ENCODE assay signal across 17 cellular contexts in the genomic region with DNA sequence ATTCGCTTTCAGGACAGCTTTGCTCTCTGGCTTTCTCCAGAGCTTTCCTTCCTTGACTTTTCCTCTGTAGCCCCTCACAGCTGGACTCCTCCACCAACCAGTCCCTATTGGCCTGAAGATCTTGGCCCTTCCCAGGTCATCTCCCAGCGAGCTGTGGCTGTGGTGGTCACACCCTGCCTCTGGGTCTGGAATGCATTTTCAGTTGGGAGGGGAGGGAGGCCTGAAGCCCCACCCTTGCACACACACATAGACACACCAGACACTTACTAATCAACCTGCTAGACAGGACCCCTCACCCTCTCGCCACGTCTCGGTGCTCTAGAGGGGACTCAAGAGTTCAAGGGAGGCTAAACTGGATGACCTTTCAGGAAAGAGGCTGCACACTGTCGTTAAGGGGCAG. TPM values are rescaled to one million over a fixed set of nuclear protein-coding genes. Genes with fewer than 3 reads are reported as not detected.
DNase-seq lines count a peak whose midpoint lies in the region; ATAC-seq, FAIRE-seq and TF ChIP-seq lines count a peak whose summit lies in the region.
"Had no signal": no experiment of that assay in that cellular context is flagged by ENCODE, and none has a peak within 500 bp of the region (broad histone marks: within the 10 kb centered on the region; RNA-seq: fewer than 3 reads in every experiment).

No MANE protein-coding gene starts in this region.

- H4K8ac ChIP-seq in mesenchymal stem cell (ENCODE audit: low read length), result no peak overlapping the region

- H3K9me3 ChIP-seq in body of pancreas (no peaks in the 10 kb centered on the region), mesenchymal stem cell (ENCODE audit: control insufficient read depth, low read length) (no peaks in the 10 kb centered on the region), kidney (ENCODE audit: control insufficient read depth in 1 of 2, low read length in 2 of 2) (no peaks in the 10 kb centered on the region)

- no peaks in the 10 kb centered on the region for H3K27me3 ChIP-seq in body of pancreas
- no peaks in the 10 kb centered on the region for H3K27me3 ChIP-seq in mesenchymal stem cell (ENCODE audit: control insufficient read depth in 1 of 2, insufficient read depth in 1 of 2, low read length in 2 of 2)
- H3K27me3 ChIP-seq: foreskin keratinocyte had no signal

- no peak for TF ChIP-seq CTCF in CD14-positive monocyte (IDR thresholded peaks at IDR 0.05)
- no peak for TF ChIP-seq CTCF in body of pancreas (IDR thresholded peaks at IDR 0.05)
- no peak for TF ChIP-seq CTCF in kidney (IDR thresholded peaks at IDR 0.05; ENCODE audit: borderline replicate concordance, extremely low read depth, insufficient read depth)

- 81 to 91% methylated on average over 6 of the region's 6 CpGs for WGBS in body of pancreas, 2 donors
- 67% methylated on average over 6 of the region's 6 CpGs for WGBS in mesenchymal stem cell

- H3K23ac ChIP-seq in mesenchymal stem cell (ENCODE audit: low read length in 2 of 2), result no peak overlapping the region

- peaks cover 0 to 2% (median 0%) of the 10 kb centered on the region in 3 donors for H3K27me3 Mint-ChIP-seq in CD14-positive monocyte (ENCODE audit: low read depth in 3 of 3)
- no peaks in the 10 kb centered on the region for H3K27me3 Mint-ChIP-seq in stimulated activated memory B cell treated with anti-CD40 and anti-IgM and Interleukin-4, amounts not matched to agents 10 μg/mL and 1 μg/mL and 100 μg/mL, for 72 hours

- peaks cover 23% of the 10 kb centered on the region for H3K79me1 ChIP-seq in mesenchymal stem cell (replicated peaks; ENCODE audit: low read length, poor library complexity, severe bottlenecking)

- H3K18ac ChIP-seq in mesenchymal stem cell (ENCODE audit: low read depth in 1 of 2, low read length in 2 of 2), result no peak overlapping the region

- intact Hi-C loops in CD14-positive monocyte (cut with micrococcal nuclease) (no loop called here), body of pancreas (cut with DNase I) (no loop called here), kidney (cut with DNase I) (no loop called here)

- peak overlapping the region in 4 of 7 donors; percentile 7 to 57 (median 24) for H3K27ac Mint-ChIP-seq in CD14-positive monocyte
- H3K27ac Mint-ChIP-seq in stimulated activated memory B cell treated with anti-CD40 and anti-IgM and Interleukin-4, amounts not matched to agents 10 μg/mL and 1 μg/mL and 100 μg/mL, for 72 hours, result peak overlapping the region; percentile 61
- H3K27ac Mint-ChIP-seq: immature natural killer cell; T-helper 1 cell treated with Interleukin-12 subunit alpha and Interleukin-12 subunit beta and Interleukin-4 antibody, amounts not matched to agents 30 μg/mL and 1 μg/mL, for 36 hours had no signal

- peak overlapping the region; percentile 49 to 76 (median 55) for H3K27ac ChIP-seq in body of pancreas
- H3K27ac ChIP-seq in mesenchymal stem cell (ENCODE audit: low read length, poor library complexity, severe bottlenecking), result no peak overlapping the region
- no peak overlapping the region for H3K27ac ChIP-seq in kidney (ENCODE audit: low read depth in 2 of 2, low read length in 2 of 2)
- H3K27ac ChIP-seq: foreskin keratinocyte, KMS-11 had no signal

- peaks cover 37% of the 10 kb centered on the region for H3K4me1 Mint-ChIP-seq in CD14-positive monocyte
- peaks cover 49% of the 10 kb centered on the region for H3K4me1 Mint-ChIP-seq in stimulated activated memory B cell treated with anti-CD40 and anti-IgM and Interleukin-4, amounts not matched to agents 10 μg/mL and 1 μg/mL and 100 μg/mL, for 72 hours
- H3K4me1 Mint-ChIP-seq: immature natural killer cell had no signal

- peaks cover 82 to 92% of the 10 kb centered on the region in 2 donors for H3K36me3 Mint-ChIP-seq in CD14-positive monocyte
- peaks cover 25% of the 10 kb centered on the region for H3K36me3 Mint-ChIP-seq in stimulated activated memory B cell treated with anti-CD40 and anti-IgM and Interleukin-4, amounts not matched to agents 10 μg/mL and 1 μg/mL and 100 μg/mL, for 72 hours
- H3K36me3 Mint-ChIP-seq: immature natural killer cell had no signal

- H2BK120ac ChIP-seq in mesenchymal stem cell (ENCODE audit: low read depth, low read length), result no peak overlapping the region

- DNase-seq in CD14-positive monocyte (ENCODE audit: low spot score) (no peak), body of pancreas (no peak), mesenchymal stem cell (no peak), kidney (no peak), NCI-H2081 (lab: John Stamatoyannopoulos, UW) (no peak), kidney tubule cell (ENCODE audit: low spot score) (no peak), SKM-1 (lab: John Stamatoyannopoulos, UW; ENCODE audit: unreplicated experiment) (no peak)
- DNase-seq: activated CD4-positive, alpha-beta T cell treated with anti-CD3 and anti-CD28 coated beads for 4 hours; activated T-cell treated with anti-CD3 and anti-CD28 coated beads, Interleukin-2, amount 50 U/mL, for 48 hours; foreskin keratinocyte; immature natural killer cell; NCI-H1436; small intestine had no signal

- H3K4ac ChIP-seq in mesenchymal stem cell (ENCODE audit: low read depth in 1 of 2, low read length in 2 of 2), result no peak overlapping the region

- H3K9me3 Mint-ChIP-seq in CD14-positive monocyte, result no peaks in the 10 kb centered on the region
- no peaks in the 10 kb centered on the region for H3K9me3 Mint-ChIP-seq in stimulated activated memory B cell treated with anti-CD40 and anti-IgM and Interleukin-4, amounts not matched to agents 10 μg/mL and 1 μg/mL and 100 μg/mL, for 72 hours
- H3K9me3 Mint-ChIP-seq: immature natural killer cell; T-helper 1 cell treated with Interleukin-12 subunit alpha and Interleukin-12 subunit beta and Interleukin-4 antibody, amounts not matched to agents 30 μg/mL and 1 μg/mL, for 36 hours had no signal

- no peak overlapping the region for H3K4me3 Mint-ChIP-seq in CD14-positive monocyte
- no peak overlapping the region for H3K4me3 Mint-ChIP-seq in stimulated activated memory B cell treated with anti-CD40 and anti-IgM and Interleukin-4, amounts not matched to agents 10 μg/mL and 1 μg/mL and 100 μg/mL, for 72 hours
- H3K4me3 Mint-ChIP-seq: immature natural killer cell; T-helper 1 cell treated with Interleukin-12 subunit alpha and Interleukin-12 subunit beta and Interleukin-4 antibody, amounts not matched to agents 30 μg/mL and 1 μg/mL, for 36 hours had no signal

- H2AK5ac ChIP-seq in mesenchymal stem cell (ENCODE audit: low read length, severe bottlenecking), result no peak overlapping the region

- H3K36me3 ChIP-seq in body of pancreas (replicated peaks in 1 of 2; ENCODE audit: insufficient read depth in 1 of 2, low read depth in 2 of 2) (no peaks in the 10 kb centered on the region), mesenchymal stem cell (ENCODE audit: control insufficient read depth in 1 of 2, insufficient read depth in 2 of 2, low read depth in 1 of 2, low read length in 2 of 2) (peaks cover 48 to 52% of the 10 kb centered on the region in 2 experiments), kidney (ENCODE audit: control insufficient read depth in 1 of 2, insufficient read depth in 2 of 2, low read length in 2 of 2) (peaks cover 23 to 45% of the 10 kb centered on the region in 2 donors)

- FAIRE-seq in kidney (lab: Jason Lieb, UNC), result no peak
- FAIRE-seq: small intestine had no signal

- H3K14ac ChIP-seq in mesenchymal stem cell (ENCODE audit: low read length in 2 of 2), result no peak overlapping the region

- H3K4me2 ChIP-seq in mesenchymal stem cell (ENCODE audit: low read length, poor library complexity, severe bottlenecking), result no peak overlapping the region
- H3K4me2 ChIP-seq: KMS-11 had no signal

- H2BK15ac ChIP-seq in mesenchymal stem cell (ENCODE audit: low read depth, poor library complexity, severe bottlenecking), result no peak overlapping the region

- H3K4me1 ChIP-seq in body of pancreas (peaks cover 40% of the 10 kb centered on the region), mesenchymal stem cell (ENCODE audit: control insufficient read depth, insufficient read depth, low read depth, low read length) (no peaks in the 10 kb centered on the region), kidney (ENCODE audit: control insufficient read depth in 1 of 2, insufficient read depth in 1 of 2, low read depth in 1 of 2, low read length in 2 of 2) (peaks cover 15 to 25% of the 10 kb centered on the region in 2 donors)
- H3K4me1 ChIP-seq: foreskin keratinocyte had no signal

- no peak for TF ChIP-seq POLR2A in body of pancreas (IDR thresholded peaks at IDR 0.05)

- H3K9ac ChIP-seq in mesenchymal stem cell (ENCODE audit: low read length) (peak overlapping the region; percentile 79), kidney (ENCODE audit: low read length in 2 of 2) (no peak overlapping the region)
- H3K9ac ChIP-seq: KMS-11 had no signal

- no peak overlapping the region for H3K4me3 ChIP-seq in body of pancreas
- H3K4me3 ChIP-seq in mesenchymal stem cell (ENCODE audit: insufficient read depth in 1 of 2, low read depth in 1 of 2, low read length in 2 of 2), result peak overlapping the region in 1 of 2 experiments; percentile 20
- H3K4me3 ChIP-seq in kidney (ENCODE audit: low read length in 2 of 2), result no peak overlapping the region
- H3K4me3 ChIP-seq: PC-9 had no signal

- no peak overlapping the region for H2BK5ac ChIP-seq in mesenchymal stem cell (ENCODE audit: low read depth, low read length, poor library complexity, severe bottlenecking)

- H4K91ac ChIP-seq in mesenchymal stem cell (ENCODE audit: low read length), result no peak overlapping the region

- H2AFZ ChIP-seq in mesenchymal stem cell (ENCODE audit: low read depth, low read length), result no peak overlapping the region
- H2AFZ ChIP-seq: PC-9 had no signal

- ATAC-seq in body of pancreas, result no peak
- no peak for ATAC-seq in stimulated activated memory B cell treated with anti-CD40 and anti-IgM and Interleukin-4, amounts not matched to agents 10 μg/mL and 1 μg/mL and 100 μg/mL, for 72 hours
- ATAC-seq: foreskin keratinocyte had no signal

- H2BK12ac ChIP-seq in mesenchymal stem cell (ENCODE audit: low read length in 2 of 2), result peak overlapping the region in 1 of 2 experiments; percentile 2

RNA-seq across cellular contexts. Expression of a gene that starts 13.9 kb away (rescaled TPM):
- polyA plus RNA-seq in CD14-positive monocyte (10 to 100 TPM in 1 of 2 donors, 1 to 10 TPM in 1; 3.5 to 14.2 TPM), kidney (ENCODE audit: insufficient read depth, low read depth, low replicate concordance) (20.1 TPM)
- total RNA-seq in body of pancreas (10 to 100 TPM; 16.8 to 17.9 TPM), kidney (33.4 TPM)
- 63.4 TPM for polyA plus RNA-seq in mesenchymal stem cell (2013, experiment 1 of 2)
- polyA plus RNA-seq in mesenchymal stem cell (2013, experiment 2 of 2), result 61.6 TPM

Comparison
In these comparisons a context has a peak if more than half of its experiments do, and no peak if none do; other contexts are left out.
1. H3K27ac ChIP-seq: peak in body of pancreas (4 of 4); none in mesenchymal stem cell (single experiment) and kidney (0 of 2).